Comparison of ENCODE assay signal across 1 cellular context in the genomic region with DNA sequence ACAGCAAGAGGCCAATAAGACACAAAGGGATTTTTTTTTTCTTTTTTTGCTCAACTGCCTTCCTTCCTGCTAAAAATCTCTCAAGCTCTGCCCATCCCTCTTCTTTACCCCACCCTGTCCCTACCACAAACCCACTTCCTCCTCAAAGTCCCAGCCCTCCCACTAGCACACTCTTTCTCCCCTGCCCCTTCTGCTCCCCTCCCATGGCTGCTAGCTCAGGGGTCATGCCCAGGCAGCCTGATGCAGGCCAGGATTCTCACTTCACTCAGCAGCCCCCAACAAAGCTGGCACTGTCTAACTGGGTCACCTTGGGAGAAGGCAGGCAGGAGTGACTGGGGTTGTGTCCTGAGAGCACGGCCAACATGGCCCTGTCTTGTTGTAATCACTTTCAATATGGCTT.
TF ChIP-seq lines count a peak whose summit lies in the region.

No MANE protein-coding gene starts in this region.

TF ChIP-seq in GM12878, 131 proteins besides CTCF, POLR2A, EP300 and RAD21 (continued from another document):
- TF ChIP-seq EZH2 (IDR thresholded peaks at IDR 0.05; ENCODE audit: borderline replicate concordance, control insufficient read depth, low read depth, low read length) = no peak
- no peak for TF ChIP-seq POLR2AphosphoS2 (IDR thresholded peaks at IDR 0.05; ENCODE audit: low read depth, low read length)
- TF ChIP-seq MTA3 (IDR thresholded peaks at IDR 0.05; ENCODE audit: borderline replicate concordance, low read length) = no peak
- TF ChIP-seq SP1 (IDR thresholded peaks at IDR 0.05; ENCODE audit: low read depth, low read length) = no peak
- TF ChIP-seq CHD1 (IDR thresholded peaks at IDR 0.05; ENCODE audit: low read depth, low read length) = no peak
- no peak for TF ChIP-seq CBX5 (IDR thresholded peaks at IDR 0.05; ENCODE audit: low read depth)
- TF ChIP-seq HDGF (IDR thresholded peaks at IDR 0.05) = 0 out of 2 replicates have a peak, but pooled peaks have one; percentile 37
- TF ChIP-seq FOS (IDR thresholded peaks at IDR 0.05; ENCODE audit: borderline replicate concordance, extremely low read depth, insufficient read length) = no peak
- TF ChIP-seq RUNX3 (IDR thresholded peaks at IDR 0.05; ENCODE audit: low read length) = peak; percentile 65; the same call in 1 of the 2 replicates
- TF ChIP-seq SREBF1 (IDR thresholded peaks at IDR 0.05; ENCODE audit: low read length) = no peak
- no peak for TF ChIP-seq SMAD5 (IDR thresholded peaks at IDR 0.05; ENCODE audit: low read depth)
- TF ChIP-seq, protein P1, sequence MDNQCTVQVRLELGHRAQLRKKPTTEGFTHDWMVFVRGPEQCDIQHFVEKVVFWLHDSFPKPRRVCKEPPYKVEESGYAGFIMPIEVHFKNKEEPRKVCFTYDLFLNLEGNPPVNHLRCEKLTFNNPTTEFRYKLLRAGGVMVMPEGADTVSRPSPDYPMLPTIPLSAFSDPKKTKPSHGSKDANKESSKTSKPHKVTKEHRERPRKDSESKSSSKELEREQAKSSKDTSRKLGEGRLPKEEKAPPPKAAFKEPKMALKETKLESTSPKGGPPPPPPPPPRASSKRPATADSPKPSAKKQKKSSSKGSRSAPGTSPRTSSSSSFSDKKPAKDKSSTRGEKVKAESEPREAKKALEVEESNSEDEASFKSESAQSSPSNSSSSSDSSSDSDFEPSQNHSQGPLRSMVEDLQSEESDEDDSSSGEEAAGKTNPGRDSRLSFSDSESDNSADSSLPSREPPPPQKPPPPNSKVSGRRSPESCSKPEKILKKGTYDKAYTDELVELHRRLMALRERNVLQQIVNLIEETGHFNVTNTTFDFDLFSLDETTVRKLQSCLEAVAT (IDR thresholded peaks at IDR 0.05) = 0 out of 2 replicates have a peak, but pooled peaks have one; percentile 26
- TF ChIP-seq SRF (IDR thresholded peaks at IDR 0.05; ENCODE audit: low read depth in 2 of 2, low read length in 2 of 2) = no peak
- TF ChIP-seq SMAD1 (IDR thresholded peaks at IDR 0.05; ENCODE audit: low read depth, partially characterized antibody) = no peak
- TF ChIP-seq PML (IDR thresholded peaks at IDR 0.05; ENCODE audit: low read length) = no peak
- no peak for TF ChIP-seq JUND (IDR thresholded peaks at IDR 0.05; ENCODE audit: low read depth, low read length)
- TF ChIP-seq, protein P2, sequence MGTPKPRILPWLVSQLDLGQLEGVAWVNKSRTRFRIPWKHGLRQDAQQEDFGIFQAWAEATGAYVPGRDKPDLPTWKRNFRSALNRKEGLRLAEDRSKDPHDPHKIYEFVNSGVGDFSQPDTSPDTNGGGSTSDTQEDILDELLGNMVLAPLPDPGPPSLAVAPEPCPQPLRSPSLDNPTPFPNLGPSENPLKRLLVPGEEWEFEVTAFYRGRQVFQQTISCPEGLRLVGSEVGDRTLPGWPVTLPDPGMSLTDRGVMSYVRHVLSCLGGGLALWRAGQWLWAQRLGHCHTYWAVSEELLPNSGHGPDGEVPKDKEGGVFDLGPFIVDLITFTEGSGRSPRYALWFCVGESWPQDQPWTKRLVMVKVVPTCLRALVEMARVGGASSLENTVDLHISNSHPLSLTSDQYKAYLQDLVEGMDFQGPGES (IDR thresholded peaks at IDR 0.05) = no peak
- TF ChIP-seq, protein P3, sequence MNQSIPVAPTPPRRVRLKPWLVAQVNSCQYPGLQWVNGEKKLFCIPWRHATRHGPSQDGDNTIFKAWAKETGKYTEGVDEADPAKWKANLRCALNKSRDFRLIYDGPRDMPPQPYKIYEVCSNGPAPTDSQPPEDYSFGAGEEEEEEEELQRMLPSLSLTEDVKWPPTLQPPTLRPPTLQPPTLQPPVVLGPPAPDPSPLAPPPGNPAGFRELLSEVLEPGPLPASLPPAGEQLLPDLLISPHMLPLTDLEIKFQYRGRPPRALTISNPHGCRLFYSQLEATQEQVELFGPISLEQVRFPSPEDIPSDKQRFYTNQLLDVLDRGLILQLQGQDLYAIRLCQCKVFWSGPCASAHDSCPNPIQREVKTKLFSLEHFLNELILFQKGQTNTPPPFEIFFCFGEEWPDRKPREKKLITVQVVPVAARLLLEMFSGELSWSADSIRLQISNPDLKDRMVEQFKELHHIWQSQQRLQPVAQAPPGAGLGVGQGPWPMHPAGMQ (IDR thresholded peaks at IDR 0.05; ENCODE audit: borderline replicate concordance) = no peak
- 0 out of 2 replicates have a peak, but pooled peaks have one; percentile 17 for TF ChIP-seq ZNF384 (IDR thresholded peaks at IDR 0.05; ENCODE audit: borderline replicate concordance, low read depth, low read length)
- TF ChIP-seq RELA (IDR thresholded peaks at IDR 0.05; ENCODE audit: borderline replicate concordance, partially characterized antibody) = no peak
- no peak for TF ChIP-seq SIN3A (IDR thresholded peaks at IDR 0.05; ENCODE audit: low read depth, low read length)
- TF ChIP-seq RCOR1 (conservative IDR thresholded peaks at IDR 0.05; ENCODE audit: low read depth, low read length) = no peak
- no peak for TF ChIP-seq MYC (IDR thresholded peaks at IDR 0.05; ENCODE audit: insufficient read depth, insufficient read length, insufficient replicate concordance, low read length, severe bottlenecking)
- TF ChIP-seq, protein P4, sequence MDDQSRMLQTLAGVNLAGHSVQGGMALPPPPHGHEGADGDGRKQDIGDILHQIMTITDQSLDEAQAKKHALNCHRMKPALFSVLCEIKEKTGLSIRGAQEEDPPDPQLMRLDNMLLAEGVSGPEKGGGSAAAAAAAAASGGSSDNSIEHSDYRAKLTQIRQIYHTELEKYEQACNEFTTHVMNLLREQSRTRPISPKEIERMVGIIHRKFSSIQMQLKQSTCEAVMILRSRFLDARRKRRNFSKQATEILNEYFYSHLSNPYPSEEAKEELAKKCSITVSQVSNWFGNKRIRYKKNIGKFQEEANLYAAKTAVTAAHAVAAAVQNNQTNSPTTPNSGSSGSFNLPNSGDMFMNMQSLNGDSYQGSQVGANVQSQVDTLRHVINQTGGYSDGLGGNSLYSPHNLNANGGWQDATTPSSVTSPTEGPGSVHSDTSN (IDR thresholded peaks at IDR 0.05; ENCODE audit: insufficient replicate concordance, low read depth, low read length) = no peak
- TF ChIP-seq HDAC2 (IDR thresholded peaks at IDR 0.05) = no peak
- TF ChIP-seq, protein P5, sequence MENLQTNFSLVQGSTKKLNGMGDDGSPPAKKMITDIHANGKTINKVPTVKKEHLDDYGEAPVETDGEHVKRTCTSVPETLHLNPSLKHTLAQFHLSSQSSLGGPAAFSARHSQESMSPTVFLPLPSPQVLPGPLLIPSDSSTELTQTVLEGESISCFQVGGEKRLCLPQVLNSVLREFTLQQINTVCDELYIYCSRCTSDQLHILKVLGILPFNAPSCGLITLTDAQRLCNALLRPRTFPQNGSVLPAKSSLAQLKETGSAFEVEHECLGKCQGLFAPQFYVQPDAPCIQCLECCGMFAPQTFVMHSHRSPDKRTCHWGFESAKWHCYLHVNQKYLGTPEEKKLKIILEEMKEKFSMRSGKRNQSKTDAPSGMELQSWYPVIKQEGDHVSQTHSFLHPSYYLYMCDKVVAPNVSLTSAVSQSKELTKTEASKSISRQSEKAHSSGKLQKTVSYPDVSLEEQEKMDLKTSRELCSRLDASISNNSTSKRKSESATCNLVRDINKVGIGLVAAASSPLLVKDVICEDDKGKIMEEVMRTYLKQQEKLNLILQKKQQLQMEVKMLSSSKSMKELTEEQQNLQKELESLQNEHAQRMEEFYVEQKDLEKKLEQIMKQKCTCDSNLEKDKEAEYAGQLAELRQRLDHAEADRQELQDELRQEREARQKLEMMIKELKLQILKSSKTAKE (IDR thresholded peaks at IDR 0.05; ENCODE audit: low read depth, poor library complexity, severe bottlenecking) = no peak
- 0 out of 2 replicates have a peak, but pooled peaks have one; percentile 24 for TF ChIP-seq SPI1 (IDR thresholded peaks at IDR 0.05; ENCODE audit: borderline replicate concordance, insufficient read depth, low read depth, low read length)
